ENCODE assay signal across 35 cellular contexts in genomic region chr3:138437281-138437680, GRCh38. TPM values are rescaled to one million over a fixed set of nuclear protein-coding genes. Genes with fewer than 3 reads are reported as not detected.
"Had no signal": no experiment of that assay in that cellular context is flagged by ENCODE, and none has a peak within 500 bp of the region (broad histone marks: within the 10 kb centered on the region; RNA-seq: fewer than 3 reads in every experiment).

No MANE protein-coding gene starts in this region.

- DNase-seq: activated CD4-positive, alpha-beta memory T cell treated with anti-CD3 and anti-CD28 coated beads, Interleukin-2, amount 10 ng/mL, durations not matched to agents 7 days and 5 days; activated CD4-positive, alpha-beta T cell treated with anti-CD3 and anti-CD28 coated beads for 1 hour; activated CD4-positive, alpha-beta T cell treated with anti-CD3 and anti-CD28 coated beads for 48 hours; activated CD4-positive, CD25-positive, alpha-beta regulatory T cell; activated CD8-positive, alpha-beta memory T cell treated with anti-CD3 and anti-CD28 coated beads for 24 hours; activated CD8-positive, alpha-beta memory T cell treated with anti-CD3 and anti-CD28 coated beads, Interleukin-2, amount 10 ng/mL, durations not matched to agents 7 days and 5 days; activated CD8-positive, alpha-beta memory T cell treated with anti-CD3 and anti-CD28 coated beads, Interleukin-2, amount 50 U/mL, for 48 hours; activated effector memory CD4-positive, alpha-beta T cell treated with Interleukin-2 at 50 U/mL for 16 hours; activated naive CD8-positive, alpha-beta T cell treated with anti-CD3 and anti-CD28 coated beads, Interleukin-2, amount 10 ng/mL, durations not matched to agents 7 days and 5 days; activated T-cell treated with anti-CD3 and anti-CD28 coated beads, Interleukin-2, amount 50 U/mL, for 48 hours; amygdala; Kasumi-1; MG63; NCI-H1048; NCI-H1105 treated with DMSO at 0.1 percent for 48 hours; NCI-H1436; NCI-H1694; NCI-H1930; NCI-H2171; NCI-H510A; NCI-H526; NCI-H748 treated with DMSO at 0.1 percent for 48 hours; NK-92 treated with Interleukin-12 subunit alpha and Interleukin-12 subunit beta, amount 100 ng/mL, for 24 hours; OCI-M1; SHP77; SJCRH30; SW 1271; T-helper 1 cell; T-helper 2 cell; T-helper 9 cell had no signal

- H3K27ac ChIP-seq: ascending aorta, cardiac muscle cell, SJCRH30, SK-N-MC, VCaP had no signal

- H3K4me3 ChIP-seq: ascending aorta, cardiac muscle cell, MG63, SJCRH30, SK-N-MC had no signal

- H3K27me3 ChIP-seq: ascending aorta, SJCRH30 had no signal

- ATAC-seq: activated CD8-positive, alpha-beta memory T cell treated with anti-CD3 and anti-CD28 coated beads, Interleukin-2, amount 10 ng/mL, durations not matched to agents 7 days and 5 days; Panc1 had no signal

- H3K9me3 ChIP-seq: ascending aorta, MG63, SJCRH30 had no signal

- H3K36me3 ChIP-seq: ascending aorta, cardiac muscle cell, MG63, SJCRH30 had no signal

RNA-seq across cellular contexts. Expression of gene ESYT3, which starts 2.9 kb away (rescaled TPM):
- total RNA-seq: ascending aorta had no signal
